In genomic region chr2:134206029-134206428, GRCh38 we compare ENCODE assay signal across 12 cellular contexts. TPM values are rescaled to one million over a fixed set of nuclear protein-coding genes. Genes with fewer than 3 reads are reported as not detected.
DNase-seq lines count a peak whose midpoint lies in the region; ATAC-seq, FAIRE-seq and TF ChIP-seq lines count a peak whose summit lies in the region.
"Had no signal": no experiment of that assay in that cellular context is flagged by ENCODE, and none has a peak within 500 bp of the region (broad histone marks: within the 10 kb centered on the region; RNA-seq: fewer than 3 reads in every experiment).

No MANE protein-coding gene starts in this region.

- TF ChIP-seq CTCF in OCI-LY3 (IDR thresholded peaks at IDR 0.05; ENCODE audit: low read depth, low read length) (no peak), ovary (IDR thresholded peaks at IDR 0.05) (no peak)

- H3K9me3 Mint-ChIP-seq in naive B cell, result no peaks in the 10 kb centered on the region
- H3K9me3 Mint-ChIP-seq: stimulated activated effector memory CD8-positive, alpha-beta T cell treated with anti-CD3 and anti-CD28 coated beads, Interleukin-12 subunit alpha, Interleukin-12 subunit beta, amount 100 ng/mL, for 72 hours had no signal

- ATAC-seq in HG02610 (IDR thresholded peaks at IDR 0.05; ENCODE audit: unreplicated experiment) (peak; percentile 59), naive B cell (ENCODE audit: low read depth in 2 of 2) (peak; percentile 66 to 71)

- H3K36me3 Mint-ChIP-seq in naive B cell, result no peaks in the 10 kb centered on the region
- H3K36me3 Mint-ChIP-seq: stimulated activated effector memory CD8-positive, alpha-beta T cell treated with anti-CD3 and anti-CD28 coated beads, Interleukin-12 subunit alpha, Interleukin-12 subunit beta, amount 100 ng/mL, for 72 hours had no signal

- H3K79me2 ChIP-seq in OCI-LY3 (ENCODE audit: low read length), result no peaks in the 10 kb centered on the region

- peaks cover 15 to 37% (median 23%) of the 10 kb centered on the region in 3 donors for H3K4me1 Mint-ChIP-seq in naive B cell

- peaks cover 26% of the 10 kb centered on the region for H3K4me1 ChIP-seq in OCI-LY3 (ENCODE audit: low read length)
- peaks cover 6% of the 10 kb centered on the region for H3K4me1 ChIP-seq in ovary (ENCODE audit: insufficient read depth)

- H3K4me2 ChIP-seq in OCI-LY3 (ENCODE audit: low read length), result peak overlapping the region; percentile 64

- H3K9ac ChIP-seq in OCI-LY3 (ENCODE audit: low read length), result no peak overlapping the region

- peaks cover 15% of the 10 kb centered on the region for H3K27me3 ChIP-seq in OCI-LY3 (ENCODE audit: low read depth, low read length)
- no peaks in the 10 kb centered on the region for H3K27me3 ChIP-seq in ovary
- H3K27me3 ChIP-seq: ascending aorta had no signal

- no peak for TF ChIP-seq POLR2A in GM12891 (IDR thresholded peaks at IDR 0.05; ENCODE audit: low read depth, low read length)
- TF ChIP-seq POLR2A in ovary (IDR thresholded peaks at IDR 0.05), result no peak

- FAIRE-seq in GM12891 (lab: Jason Lieb, UNC), result peak; percentile 52

- H3K4me3 Mint-ChIP-seq in naive B cell, result peak overlapping the region in 2 of 8 donors; percentile 11 to 32
- H3K4me3 Mint-ChIP-seq: stimulated activated effector memory CD8-positive, alpha-beta T cell treated with anti-CD3 and anti-CD28 coated beads, Interleukin-12 subunit alpha, Interleukin-12 subunit beta, amount 100 ng/mL, for 72 hours had no signal

- peak overlapping the region; percentile 41 for H3K4me3 ChIP-seq in OCI-LY3 (ENCODE audit: low read length)
- no peak overlapping the region for H3K4me3 ChIP-seq in ovary
- H3K4me3 ChIP-seq: ascending aorta, lower lobe of right lung had no signal

- H3K27ac Mint-ChIP-seq in naive B cell, result peak overlapping the region in 1 of 6 donors; percentile 33
- H3K27ac Mint-ChIP-seq: stimulated activated effector memory CD8-positive, alpha-beta T cell treated with anti-CD3 and anti-CD28 coated beads, Interleukin-12 subunit alpha, Interleukin-12 subunit beta, amount 100 ng/mL, for 72 hours had no signal

- intact Hi-C loops in ovary (cut with DNase I), result no loop called here

- no peak overlapping the region for H2AFZ ChIP-seq in OCI-LY3 (ENCODE audit: low read depth, low read length)

- H3K9me3 ChIP-seq in OCI-LY3 (ENCODE audit: insufficient read depth, low read length) (no peaks in the 10 kb centered on the region), ovary (no peaks in the 10 kb centered on the region)
- H3K9me3 ChIP-seq: ascending aorta, lower lobe of right lung had no signal

- no peak for DNase-seq in GM12891 (ENCODE audit: insufficient read length, low spot score)
- peak; percentile 15 for DNase-seq in naive B cell
- DNase-seq in DMS79 treated with DMSO at 0.1 percent for 48 hours (lab: John Stamatoyannopoulos, UW), result no peak
- no peak for DNase-seq in activated T-cell treated with anti-CD3 and anti-CD28 coated beads for 4 hours
- DNase-seq in H4 (ENCODE audit: low spot score), result no peak
- no peak for DNase-seq in ovary
- DNase-seq: lower lobe of right lung, NCI-H187 had no signal

- no peak for TF ChIP-seq EP300 in ovary (IDR thresholded peaks at IDR 0.05)

- H3K36me3 ChIP-seq in OCI-LY3 (replicated peaks; ENCODE audit: low read depth, low read length) (no peaks in the 10 kb centered on the region), ovary (no peaks in the 10 kb centered on the region)
- H3K36me3 ChIP-seq: ascending aorta, lower lobe of right lung had no signal

- WGBS in ovary, 3 donors, result 86 to 88% (median 87%) methylated on average over 2 of the region's 2 CpGs

- H3K27ac ChIP-seq in OCI-LY3 (ENCODE audit: low read length) (no peak overlapping the region), ovary (no peak overlapping the region)
- H3K27ac ChIP-seq: lower lobe of right lung had no signal

- peaks cover 48% of the 10 kb centered on the region for H4K20me1 ChIP-seq in OCI-LY3 (ENCODE audit: insufficient read depth, low read length)

- H3K27me3 Mint-ChIP-seq in naive B cell, result no peaks in the 10 kb centered on the region

TF ChIP-seq in GM12891, 5 proteins besides CTCF, POLR2A, EP300 and RAD21:
- TF ChIP-seq TAF1 (IDR thresholded peaks at IDR 0.05; ENCODE audit: low read depth, low read length) (no peak), SPI1 (IDR thresholded peaks at IDR 0.05; ENCODE audit: low read depth, low read length) (peak; percentile 63), POU2F2 (IDR thresholded peaks at IDR 0.05; ENCODE audit: low read depth, low read length) (no peak; the same call in 1 of the 2 replicates)

RNA-seq across cellular contexts. Expression of gene MGAT5, which starts 47.8 kb away (rescaled TPM):
- 27.6 TPM for polyA plus RNA-seq in GM12891 (2012; ENCODE audit: low read depth, missing spikeins)
- 10 to 100 TPM in 5 of 6 donors, 1 to 10 TPM in 1; 9.7 to 41.3 (median 29.6) TPM for polyA plus RNA-seq in naive B cell (ENCODE audit: low read depth in 6 of 6)
- 13.1 and 24.5 TPM in 2 replicates for total RNA-seq in H4 (2014; rRNA removed; shearing (Covaris generic))
- 10 to 100 TPM; 23.5 to 47.6 (median 32.4) TPM for total RNA-seq in ovary
- polyA plus RNA-seq in ovary, result 10 to 100 TPM; 11.3 to 61.2 TPM
